9 cellular contexts compared by ENCODE assay signal in genomic region chr22:43263645-43264514, GRCh38.
A peak's percentile ranks its signal among the peaks of the same experiment; 100 is the strongest.
DNase-seq lines count a peak whose midpoint lies in the region; ATAC-seq, FAIRE-seq and TF ChIP-seq lines count a peak whose summit lies in the region.
"Had no signal": no experiment of that assay in that cellular context is flagged by ENCODE, and none has a peak within 500 bp of the region (broad histone marks: within the 10 kb centered on the region; RNA-seq: fewer than 3 reads in every experiment).

No MANE protein-coding gene starts in this region.

- no peak for TF ChIP-seq POLR2A in adrenal gland (IDR thresholded peaks at IDR 0.05)

- no peaks in the 10 kb centered on the region for H3K27me3 ChIP-seq in adrenal gland

- intact Hi-C loops in adrenal gland (cut with DNase I) = no loop called here

- TF ChIP-seq CTCF in AG10803 (conservative IDR thresholded peaks at IDR 0.05; ENCODE audit: low read length) = no peak
- no peak for TF ChIP-seq CTCF in adrenal gland (IDR thresholded peaks at IDR 0.05)

- no peaks in the 10 kb centered on the region for H3K36me3 ChIP-seq in adrenal gland (replicated peaks in 1 of 2)
- H3K36me3 ChIP-seq: neutrophil had no signal

- DNase-seq in AG10803 (ENCODE audit: low read depth) = peak; percentile 48
- DNase-seq in HTR-8/SVneo (ENCODE audit: insufficient read length, low spot score) = peak; percentile 79
- DNase-seq in T-helper 1 cell = peak; percentile 44 to 94 (median 61)
- peak; percentile 49 to 84 (median 62) for DNase-seq in adrenal gland
- DNase-seq in kidney glomerular epithelial cell (lab: John Stamatoyannopoulos, UW) = peak; percentile 10
- peak; percentile 52 to 79 (median 63) for DNase-seq in stimulated activated CD4-positive, alpha-beta T cell treated with anti-CD3 and anti-CD28 coated beads, TNF-alpha, amount 100 ng/mL, for 48 hours (ENCODE audit: low read depth in 3 of 3)
- DNase-seq in NCI-H526 treated with DMSO at 0.1 percent for 48 hours (lab: John Stamatoyannopoulos, UW) = no peak

- no peaks in the 10 kb centered on the region for H3K9me3 ChIP-seq in adrenal gland (replicated peaks in 1 of 3)
- H3K9me3 ChIP-seq: neutrophil had no signal

- peaks cover 11 to 30% of the 10 kb centered on the region in 2 donors for H3K4me1 ChIP-seq in adrenal gland (replicated peaks in 1 of 2)

- H3K4me3 ChIP-seq in AG10803 (ENCODE audit: low read length) = no peak overlapping the region
- H3K4me3 ChIP-seq in adrenal gland = no peak overlapping the region

- peak; percentile 73 for FAIRE-seq in HTR-8/SVneo (lab: Jason Lieb, UNC)

- H3K27ac ChIP-seq in adrenal gland = peak overlapping the region in 3 of 5 donors; percentile 24 to 82 (median 42)
- H3K27ac ChIP-seq: neutrophil had no signal

- 48 to 60% (median 50%) methylated on average over 21 to 27 of the region's 27 CpGs for WGBS in adrenal gland, 4 donors

- peak; percentile 76 for ATAC-seq in GM19372 (IDR thresholded peaks at IDR 0.05; ENCODE audit: low read depth, unreplicated experiment)
